8 cellular contexts compared by ENCODE assay signal in genomic region chr14:93112891-93113677, GRCh38. TPM values are rescaled to one million over a fixed set of nuclear protein-coding genes. Genes with fewer than 3 reads are reported as not detected.
DNase-seq lines count a peak whose midpoint lies in the region; ATAC-seq and TF ChIP-seq lines count a peak whose summit lies in the region.

No MANE protein-coding gene starts in this region.

- no peak overlapping the region for H3K9ac ChIP-seq in HUES48 (ENCODE audit: low read depth, low read length)

- H3K27me3 Mint-ChIP-seq in naive thymus-derived CD8-positive, alpha-beta T cell, result no peaks in the 10 kb centered on the region
- no peaks in the 10 kb centered on the region for H3K27me3 Mint-ChIP-seq in stimulated activated memory B cell treated with anti-CD40 and anti-IgM and Interleukin-4, amounts not matched to agents 10 μg/mL and 1 μg/mL and 100 μg/mL, for 72 hours

- peak overlapping the region; percentile 65 for H3K27ac ChIP-seq in HUES48 (ENCODE audit: low read depth, low read length)

- DNase-seq in DMS53 (lab: John Stamatoyannopoulos, UW) (peak; percentile 85), OCI-M2 (lab: John Stamatoyannopoulos, UW; ENCODE audit: unreplicated experiment) (peak; percentile 52), fibroblast of mammary gland (ENCODE audit: low read depth) (peak; percentile 83)
- peak; percentile 82 to 86 for DNase-seq in activated T-cell treated with anti-CD3 and anti-CD28 coated beads, Interleukin-2, amount 50 U/mL, for 48 hours
- peak; percentile 50 to 86 (median 65) for DNase-seq in naive thymus-derived CD8-positive, alpha-beta T cell

- H3K9me3 ChIP-seq in HUES48 (ENCODE audit: control insufficient read depth, insufficient read depth, low read length), result no peaks in the 10 kb centered on the region

- peaks cover 23 to 66% (median 49%) of the 10 kb centered on the region in 4 donors for H3K4me1 Mint-ChIP-seq in naive thymus-derived CD8-positive, alpha-beta T cell
- peaks cover 68% of the 10 kb centered on the region for H3K4me1 Mint-ChIP-seq in stimulated activated memory B cell treated with anti-CD40 and anti-IgM and Interleukin-4, amounts not matched to agents 10 μg/mL and 1 μg/mL and 100 μg/mL, for 72 hours

- H3K9me3 Mint-ChIP-seq in naive thymus-derived CD8-positive, alpha-beta T cell, result no peaks in the 10 kb centered on the region
- no peaks in the 10 kb centered on the region for H3K9me3 Mint-ChIP-seq in stimulated activated memory B cell treated with anti-CD40 and anti-IgM and Interleukin-4, amounts not matched to agents 10 μg/mL and 1 μg/mL and 100 μg/mL, for 72 hours

- H3K36me3 Mint-ChIP-seq in naive thymus-derived CD8-positive, alpha-beta T cell, result peaks cover 0 to 2% (median 0%) of the 10 kb centered on the region in 3 donors
- peaks cover 8% of the 10 kb centered on the region for H3K36me3 Mint-ChIP-seq in stimulated activated memory B cell treated with anti-CD40 and anti-IgM and Interleukin-4, amounts not matched to agents 10 μg/mL and 1 μg/mL and 100 μg/mL, for 72 hours

- TF ChIP-seq CTCF in fibroblast of mammary gland (conservative IDR thresholded peaks at IDR 0.05; ENCODE audit: control insufficient read depth, insufficient read depth, low read depth, low read length), result peak; percentile 67

- peak; percentile 34 to 50 for ATAC-seq in naive thymus-derived CD8-positive, alpha-beta T cell
- peak; percentile 14 for ATAC-seq in stimulated activated memory B cell treated with anti-CD40 and anti-IgM and Interleukin-4, amounts not matched to agents 10 μg/mL and 1 μg/mL and 100 μg/mL, for 72 hours
- ATAC-seq in GM19397 (IDR thresholded peaks at IDR 0.05; ENCODE audit: unreplicated experiment), result no peak

- H3K27me3 ChIP-seq in HUES48 (ENCODE audit: control insufficient read depth, insufficient read depth, low read length), result no peaks in the 10 kb centered on the region

- H3K36me3 ChIP-seq in HUES48 (ENCODE audit: control insufficient read depth, insufficient read depth, low read length), result no peaks in the 10 kb centered on the region

- peaks cover 27% of the 10 kb centered on the region for H3K4me1 ChIP-seq in HUES48 (ENCODE audit: control insufficient read depth, insufficient read depth, low read length)

- peak overlapping the region; percentile 75 to 95 (median 86) for H3K4me3 Mint-ChIP-seq in naive thymus-derived CD8-positive, alpha-beta T cell
- H3K4me3 Mint-ChIP-seq in stimulated activated memory B cell treated with anti-CD40 and anti-IgM and Interleukin-4, amounts not matched to agents 10 μg/mL and 1 μg/mL and 100 μg/mL, for 72 hours, result peak overlapping the region; percentile 90

- H3K4me3 ChIP-seq in HUES48 (ENCODE audit: low read depth, low read length), result peak overlapping the region; percentile 83
- no peak overlapping the region for H3K4me3 ChIP-seq in fibroblast of mammary gland (ENCODE audit: control insufficient read depth, low read depth, low read length)

- POLR2A ChIA-PET in naive thymus-derived CD8-positive, alpha-beta T cell (lab: Charles Lee), result interaction anchor here (0.5 to 3.8 kb wide), 16 partner anchors 9 to 161 kb away, joined by 3 to 50 read pairs (median 6); partner anchors contain the start of genes LYSET and MOAP1

- peak overlapping the region; percentile 77 to 96 (median 92) for H3K27ac Mint-ChIP-seq in naive thymus-derived CD8-positive, alpha-beta T cell
- peak overlapping the region; percentile 76 for H3K27ac Mint-ChIP-seq in stimulated activated memory B cell treated with anti-CD40 and anti-IgM and Interleukin-4, amounts not matched to agents 10 μg/mL and 1 μg/mL and 100 μg/mL, for 72 hours

RNA-seq across cellular contexts. Expression of gene ITPK1, which starts 2.6 kb away (rescaled TPM):
- 10 to 100 TPM; 33.1 to 34.6 TPM for total RNA-seq in naive thymus-derived CD8-positive, alpha-beta T cell
- 10 to 100 TPM; 25.3 to 41.1 (median 32.5) TPM for polyA plus RNA-seq in naive thymus-derived CD8-positive, alpha-beta T cell
